8 cellular contexts compared by ENCODE assay signal in the genomic region with DNA sequence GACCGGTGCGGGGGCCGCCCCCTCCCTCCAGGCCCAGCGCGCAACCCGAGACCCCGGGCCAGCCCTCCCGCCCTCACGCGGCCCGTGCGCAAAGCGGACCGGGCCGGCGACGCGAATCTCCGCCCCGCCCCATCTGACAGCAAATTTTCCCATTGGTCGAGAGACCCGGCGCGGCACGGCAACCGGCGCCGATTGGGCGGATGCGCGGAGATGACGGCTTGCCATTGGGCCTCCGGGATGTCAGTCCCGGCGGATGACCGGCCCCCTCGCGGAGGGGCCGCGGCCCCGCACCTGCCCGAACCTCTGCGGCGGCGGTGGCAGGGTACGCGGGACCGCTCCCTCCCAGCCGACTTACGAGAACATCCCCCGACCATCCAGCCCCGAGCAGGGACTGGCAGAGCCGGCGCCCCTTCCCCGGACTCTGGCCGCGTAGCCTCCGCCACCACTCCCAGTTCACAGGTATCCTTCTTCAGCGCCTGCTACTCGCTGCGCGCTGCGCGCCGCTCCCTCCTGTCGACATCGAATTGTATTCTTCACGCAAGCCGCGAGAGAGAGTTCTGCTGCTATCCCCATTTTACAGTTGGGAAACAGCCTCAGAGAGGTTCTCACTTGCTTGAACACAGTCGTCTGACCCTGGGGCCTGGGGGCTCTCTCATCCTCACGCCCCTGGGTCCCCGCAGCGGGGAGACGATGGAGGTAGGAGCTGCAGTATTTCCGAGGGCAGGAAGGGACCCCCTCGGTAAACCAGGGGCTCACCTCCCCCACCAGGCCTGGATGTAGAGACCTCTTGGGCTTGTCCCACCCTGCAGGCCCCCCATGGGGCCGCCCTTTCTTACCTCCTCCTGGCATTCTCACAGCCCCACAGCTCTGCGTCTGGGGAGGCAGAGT. TPM values are rescaled to one million over a fixed set of nuclear protein-coding genes. Genes with fewer than 3 reads are reported as not detected.
DNase-seq lines count a peak whose midpoint lies in the region; ATAC-seq and TF ChIP-seq lines count a peak whose summit lies in the region.

A gene with protein sequence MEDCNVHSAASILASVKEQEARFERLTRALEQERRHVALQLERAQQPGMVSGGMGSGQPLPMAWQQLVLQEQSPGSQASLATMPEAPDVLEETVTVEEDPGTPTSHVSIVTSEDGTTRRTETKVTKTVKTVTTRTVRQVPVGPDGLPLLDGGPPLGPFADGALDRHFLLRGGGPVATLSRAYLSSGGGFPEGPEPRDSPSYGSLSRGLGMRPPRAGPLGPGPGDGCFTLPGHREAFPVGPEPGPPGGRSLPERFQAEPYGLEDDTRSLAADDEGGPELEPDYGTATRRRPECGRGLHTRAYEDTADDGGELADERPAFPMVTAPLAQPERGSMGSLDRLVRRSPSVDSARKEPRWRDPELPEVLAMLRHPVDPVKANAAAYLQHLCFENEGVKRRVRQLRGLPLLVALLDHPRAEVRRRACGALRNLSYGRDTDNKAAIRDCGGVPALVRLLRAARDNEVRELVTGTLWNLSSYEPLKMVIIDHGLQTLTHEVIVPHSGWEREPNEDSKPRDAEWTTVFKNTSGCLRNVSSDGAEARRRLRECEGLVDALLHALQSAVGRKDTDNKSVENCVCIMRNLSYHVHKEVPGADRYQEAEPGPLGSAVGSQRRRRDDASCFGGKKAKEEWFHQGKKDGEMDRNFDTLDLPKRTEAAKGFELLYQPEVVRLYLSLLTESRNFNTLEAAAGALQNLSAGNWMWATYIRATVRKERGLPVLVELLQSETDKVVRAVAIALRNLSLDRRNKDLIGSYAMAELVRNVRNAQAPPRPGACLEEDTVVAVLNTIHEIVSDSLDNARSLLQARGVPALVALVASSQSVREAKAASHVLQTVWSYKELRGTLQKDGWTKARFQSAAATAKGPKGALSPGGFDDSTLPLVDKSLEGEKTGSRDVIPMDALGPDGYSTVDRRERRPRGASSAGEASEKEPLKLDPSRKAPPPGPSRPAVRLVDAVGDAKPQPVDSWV (minus strand): TSS at position 90 of the 888 bp plus-strand sequence. CDS start 26,029 bp downstream, outside the sequence.

- TF ChIP-seq CTCF in colonic mucosa (IDR thresholded peaks at IDR 0.05) = no peak

- peak within 1 kb of the TSS; percentile 83 for H3K4me3 ChIP-seq in colonic mucosa

- no peaks in the 10 kb centered on the region for H3K27me3 ChIP-seq in colonic mucosa

- peaks cover 1% of the 10 kb centered on the region for H3K4me1 ChIP-seq in colonic mucosa

- no peak within 1 kb of the TSS for H3K27ac ChIP-seq in colonic mucosa

- DNase-seq in NCI-H187 (lab: John Stamatoyannopoulos, UW) (peak; percentile 56 to 81), NCI-H187 treated with DMSO at 0.1 percent for 48 hours (lab: John Stamatoyannopoulos, UW) (no peak), NCI-H460 (ENCODE audit: extremely low read depth, low read depth) (peak; percentile 74), colonic mucosa (peak; percentile 94), kidney glomerular epithelial cell (lab: John Stamatoyannopoulos, UW) (peak; percentile 75)
- DNase-seq in activated CD4-positive, alpha-beta T cell treated with anti-CD3 and anti-CD28 coated beads for 4 hours = peak; percentile 89 to 90
- DNase-seq in stimulated activated CD4-positive, alpha-beta T cell treated with anti-CD3 and anti-CD28 coated beads, Interleukin-15, amount 100 ng/mL, for 48 hours (ENCODE audit: low read depth in 2 of 2) = peak; percentile 79 to 85

- intact Hi-C loops in colonic mucosa (cut with DNase I) = no loop called here

- ATAC-seq in HG03103 (IDR thresholded peaks at IDR 0.05; ENCODE audit: low read depth, unreplicated experiment) = peak; percentile 49

- peak within 1 kb of the TSS; percentile 40 to 67 for H3K9ac ChIP-seq in colonic mucosa (ENCODE audit: low read depth in 2 of 2, low read length in 2 of 2)

- H3K36me3 ChIP-seq in colonic mucosa = no peaks in the 10 kb centered on the region

- H3K9me3 ChIP-seq in colonic mucosa = no peaks in the 10 kb centered on the region

RNA-seq across cellular contexts. Expression of the gene that starts here (rescaled TPM):
- total RNA-seq in NCI-H460 (2014; rRNA removed; shearing (Covaris generic)) = 0.84 and 1.4 TPM in 2 replicates
- polyA plus RNA-seq in NCI-H460 (2014; cell fraction: nucleus; rRNA removed) = 14.9 and 23.7 TPM in 2 replicates
- total RNA-seq in colonic mucosa = 10 to 100 TPM; 11.7 to 18.5 TPM
